ENCODE assay signal across 19 cellular contexts in the genomic region with DNA sequence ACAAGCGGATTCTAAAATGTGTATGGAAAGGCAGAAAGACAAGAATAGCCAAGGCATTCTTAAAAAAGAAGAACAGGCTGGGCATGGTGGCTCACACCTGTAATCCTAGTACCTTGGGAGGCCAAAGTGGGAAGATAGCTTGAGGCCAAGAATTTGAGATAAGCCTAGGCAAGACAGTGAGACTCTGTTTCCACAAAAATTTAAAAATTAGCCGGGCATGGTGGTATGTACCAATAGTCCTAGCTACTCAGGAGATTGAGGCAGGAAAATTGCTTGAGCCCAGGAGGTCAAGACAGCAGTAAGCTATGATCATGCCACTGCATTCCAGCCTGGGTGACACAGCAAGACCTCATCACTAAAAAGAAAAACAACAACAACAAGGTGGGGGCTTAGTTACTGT. TPM values are rescaled to one million over a fixed set of nuclear protein-coding genes. Genes with fewer than 3 reads are reported as not detected.
A peak's percentile ranks its signal among the peaks of the same experiment; 100 is the strongest.
DNase-seq lines count a peak whose midpoint lies in the region; FAIRE-seq and TF ChIP-seq lines count a peak whose summit lies in the region.
"Had no signal": no experiment of that assay in that cellular context is flagged by ENCODE, and none has a peak within 500 bp of the region (broad histone marks: within the 10 kb centered on the region; RNA-seq: fewer than 3 reads in every experiment).

No MANE protein-coding gene starts in this region.

- no peak for TF ChIP-seq CTCF in glutamatergic neuron (IDR thresholded peaks at IDR 0.05; ENCODE audit: partially characterized antibody, unreplicated experiment)
- no peak for TF ChIP-seq CTCF in smooth muscle cell (IDR thresholded peaks at IDR 0.05; ENCODE audit: borderline replicate concordance, insufficient read depth, poor library complexity, severe bottlenecking)
- no peak for TF ChIP-seq CTCF in brain microvascular endothelial cell (IDR thresholded peaks at IDR 0.05; ENCODE audit: low read depth, low read length, missing control alignments)

- H3K9me3 ChIP-seq in smooth muscle cell (replicated peaks; ENCODE audit: low read depth): no peaks in the 10 kb centered on the region
- H3K9me3 ChIP-seq: HAP-1 had no signal

- no peaks in the 10 kb centered on the region for H3K4me1 ChIP-seq in smooth muscle cell (ENCODE audit: low read depth)

- 94% methylated on average over 2 of the region's 2 CpGs for WGBS in smooth muscle cell (ENCODE audit: low lambda C conversion rate)

- H3K36me3 ChIP-seq in smooth muscle cell (ENCODE audit: low read depth) (peaks cover 16% of the 10 kb centered on the region), brain microvascular endothelial cell (replicated peaks) (no peaks in the 10 kb centered on the region)
- H3K36me3 ChIP-seq: HAP-1 had no signal

- H3K4me3 ChIP-seq in smooth muscle cell (no peak overlapping the region), brain microvascular endothelial cell (ENCODE audit: low read depth, low read length) (no peak overlapping the region)
- H3K4me3 ChIP-seq: GM12878, HAP-1 had no signal

- DNase-seq in HTR-8/SVneo (ENCODE audit: insufficient read length, low spot score) (no peak), glutamatergic neuron (no peak), smooth muscle cell (lab: John Stamatoyannopoulos, UW; ENCODE audit: unreplicated experiment) (no peak), NCI-H1105 (lab: John Stamatoyannopoulos, UW) (no peak), brain microvascular endothelial cell (no peak), HK-2 (ENCODE audit: unreplicated experiment) (no peak)
- DNase-seq: C1 segment of cervical spinal cord; Calu3; CD4-positive, alpha-beta memory T cell; COR-L47; DMS153; DND-41; GDM1; GOT3; HFFc6 had no signal

- H3K9me3 Mint-ChIP-seq in glutamatergic neuron (ENCODE audit: unreplicated experiment): peaks cover 12% of the 10 kb centered on the region
- H3K9me3 Mint-ChIP-seq: CD4-positive, alpha-beta memory T cell; HFFc6 had no signal

- H3K27ac ChIP-seq in smooth muscle cell (ENCODE audit: low read depth): peak overlapping the region; percentile 18
- H3K27ac ChIP-seq in brain microvascular endothelial cell: no peak overlapping the region

- peaks cover 17% of the 10 kb centered on the region for H3K4me1 Mint-ChIP-seq in glutamatergic neuron (ENCODE audit: low read depth, unreplicated experiment)

- no peak overlapping the region for H3K9ac ChIP-seq in smooth muscle cell (ENCODE audit: low read depth)

- H3K27me3 ChIP-seq in smooth muscle cell (ENCODE audit: low read depth) (no peaks in the 10 kb centered on the region), brain microvascular endothelial cell (replicated peaks) (no peaks in the 10 kb centered on the region)

- in situ Hi-C loops in brain microvascular endothelial cell (cut with HindIII; ENCODE audit: low pct_ligation_motif_present, low sequenced_read_pairs): no loop called here

- H4K20me1 ChIP-seq in smooth muscle cell (ENCODE audit: low read depth): no peaks in the 10 kb centered on the region

- H2AFZ ChIP-seq in smooth muscle cell (ENCODE audit: low read depth): no peak overlapping the region

- H3K36me3 Mint-ChIP-seq in glutamatergic neuron (ENCODE audit: unreplicated experiment): peaks cover 5% of the 10 kb centered on the region

- H3K27me3 Mint-ChIP-seq in glutamatergic neuron (ENCODE audit: unreplicated experiment): peaks cover 5% of the 10 kb centered on the region
- H3K27me3 Mint-ChIP-seq: CD4-positive, alpha-beta memory T cell had no signal

- H3K27ac Mint-ChIP-seq in glutamatergic neuron (ENCODE audit: unreplicated experiment): peak overlapping the region; percentile 59
- H3K27ac Mint-ChIP-seq: CD4-positive, alpha-beta memory T cell; HFFc6 had no signal

- H3F3A ChIP-seq in smooth muscle cell (ENCODE audit: low read depth): peaks cover 22% of the 10 kb centered on the region

- peak overlapping the region; percentile 25 for H3K4me2 ChIP-seq in smooth muscle cell

- H3K4me3 Mint-ChIP-seq in glutamatergic neuron (ENCODE audit: unreplicated experiment): peak overlapping the region; percentile 20
- H3K4me3 Mint-ChIP-seq: CD4-positive, alpha-beta memory T cell; HFFc6 had no signal

- peak; percentile 38 for FAIRE-seq in HTR-8/SVneo (lab: Jason Lieb, UNC)
- FAIRE-seq: GM12878, GM18507, H54 had no signal

- peaks cover 47% of the 10 kb centered on the region for H3K79me2 ChIP-seq in smooth muscle cell (ENCODE audit: low read depth)

RNA-seq across cellular contexts. Expression of a gene that starts 46.0 kb away (rescaled TPM):
- total RNA-seq in glutamatergic neuron (ENCODE audit: unreplicated experiment) (66.3 TPM), smooth muscle cell (29.5 and 40.2 TPM in 2 replicates)
- polyA plus RNA-seq in smooth muscle cell: 13.1 and 21.9 TPM in 2 replicates

RNA-seq across cellular contexts. Expression of a gene that starts 59.2 kb away (rescaled TPM):
- total RNA-seq in glutamatergic neuron (ENCODE audit: unreplicated experiment) (69.4 TPM), smooth muscle cell (97.2 and 116 TPM in 2 replicates)
- polyA plus RNA-seq in smooth muscle cell: 70.5 and 73.2 TPM in 2 replicates
